ENCODE assay signal across 24 cellular contexts in genomic region chr3:169615833-169616232, GRCh38. TPM values are rescaled to one million over a fixed set of nuclear protein-coding genes. Genes with fewer than 3 reads are reported as not detected.
"Had no signal": no experiment of that assay in that cellular context is flagged by ENCODE, and none has a peak within 500 bp of the region (broad histone marks: within the 10 kb centered on the region; RNA-seq: fewer than 3 reads in every experiment).

No MANE protein-coding gene starts in this region.

- H3K27ac ChIP-seq: brain microvascular endothelial cell, epithelial cell of prostate, left lung, lower lobe of right lung, right atrium auricular region, VCaP had no signal

- H3K4me3 Mint-ChIP-seq: activated naive CD4-positive, alpha-beta T cell treated with anti-CD3 and anti-CD28 coated beads for 36 hours; activated naive CD8-positive, alpha-beta T cell treated with anti-CD3 and anti-CD28 coated beads for 36 hours; activated T-cell treated with anti-CD3 and anti-CD28 coated beads, Interleukin-2, amount 50 U/mL, for 72 hours; natural killer cell; stimulated activated memory B cell treated with anti-CD40 and anti-IgM and Interleukin-4, amounts not matched to agents 10 μg/mL and 1 μg/mL and 100 μg/mL, for 72 hours; stimulated activated naive CD8-positive, alpha-beta T cell treated with anti-CD3 and anti-CD28 coated beads, Interleukin-15, amount 100 ng/mL, for 72 hours had no signal

- H3K9me3 ChIP-seq: left lung, lower lobe of right lung, right atrium auricular region had no signal

- H3K4me1 Mint-ChIP-seq: activated naive CD8-positive, alpha-beta T cell treated with anti-CD3 and anti-CD28 coated beads for 36 hours; natural killer cell; stimulated activated memory B cell treated with anti-CD40 and anti-IgM and Interleukin-4, amounts not matched to agents 10 μg/mL and 1 μg/mL and 100 μg/mL, for 72 hours; stimulated activated naive CD8-positive, alpha-beta T cell treated with anti-CD3 and anti-CD28 coated beads, Interleukin-15, amount 100 ng/mL, for 72 hours had no signal

- H3K27me3 ChIP-seq: brain microvascular endothelial cell, left lung, right atrium auricular region had no signal

- H3K36me3 Mint-ChIP-seq: activated naive CD8-positive, alpha-beta T cell treated with anti-CD3 and anti-CD28 coated beads for 36 hours; natural killer cell; stimulated activated memory B cell treated with anti-CD40 and anti-IgM and Interleukin-4, amounts not matched to agents 10 μg/mL and 1 μg/mL and 100 μg/mL, for 72 hours had no signal

- ATAC-seq: activated T-cell treated with anti-CD3 and anti-CD28 coated beads, Interleukin-2, amount 50 U/mL, for 72 hours; left lung; lower lobe of right lung; natural killer cell; stimulated activated memory B cell treated with anti-CD40 and anti-IgM and Interleukin-4, amounts not matched to agents 10 μg/mL and 1 μg/mL and 100 μg/mL, for 72 hours; stimulated activated naive CD8-positive, alpha-beta T cell treated with anti-CD3 and anti-CD28 coated beads, Interleukin-15, amount 100 ng/mL, for 72 hours had no signal

- H3K36me3 ChIP-seq: brain microvascular endothelial cell, left lung, lower lobe of right lung, right atrium auricular region had no signal

- DNase-seq: activated CD4-positive, alpha-beta T cell treated with anti-CD3 and anti-CD28 coated beads for 4 hours; activated CD4-positive, alpha-beta T cell treated with anti-CD3 and anti-CD28 coated beads, Interleukin-2, amount 50 U/mL, for 4 hours; activated effector memory CD4-positive, alpha-beta T cell treated with Interleukin-2 at 50 U/mL for 16 hours; activated naive CD4-positive, alpha-beta T cell treated with anti-CD3 and anti-CD28 coated beads for 36 hours; activated naive CD8-positive, alpha-beta T cell treated with anti-CD3 and anti-CD28 coated beads for 36 hours; activated T-cell treated with anti-CD3 and anti-CD28 coated beads for 4 hours; activated T-cell treated with anti-CD3 and anti-CD28 coated beads, Interleukin-2, amount 50 U/mL, for 72 hours; brain microvascular endothelial cell; caudate nucleus; kidney glomerular epithelial cell; left lung; lower lobe of right lung; mesenchymal stem cell; natural killer cell; stimulated activated CD4-positive, alpha-beta T cell treated with anti-CD3 and anti-CD28 coated beads, Interleukin-1b, Interleukin-23, amount 100 ng/mL, for 48 hours; stimulated activated CD4-positive, alpha-beta T cell treated with anti-CD3 and anti-CD28 coated beads, Interleukin-4, amount 100 ng/mL, for 4 hours; stimulated activated CD8-positive, alpha-beta memory T cell treated with anti-CD3 and anti-CD28 coated beads, Interleukin-4, amount 100 ng/mL, for 48 hours; stimulated activated naive CD8-positive, alpha-beta T cell treated with anti-CD3 and anti-CD28 coated beads, Interleukin-15, amount 100 ng/mL, for 72 hours; substantia nigra had no signal

- H3K4me1 ChIP-seq: left lung, lower lobe of right lung had no signal

- H3K27ac Mint-ChIP-seq: activated naive CD4-positive, alpha-beta T cell treated with anti-CD3 and anti-CD28 coated beads for 36 hours; activated naive CD8-positive, alpha-beta T cell treated with anti-CD3 and anti-CD28 coated beads for 36 hours; activated T-cell treated with anti-CD3 and anti-CD28 coated beads, Interleukin-2, amount 50 U/mL, for 72 hours; natural killer cell; stimulated activated memory B cell treated with anti-CD40 and anti-IgM and Interleukin-4, amounts not matched to agents 10 μg/mL and 1 μg/mL and 100 μg/mL, for 72 hours; stimulated activated naive CD8-positive, alpha-beta T cell treated with anti-CD3 and anti-CD28 coated beads, Interleukin-15, amount 100 ng/mL, for 72 hours had no signal

- H3K9me3 Mint-ChIP-seq: activated naive CD4-positive, alpha-beta T cell treated with anti-CD3 and anti-CD28 coated beads for 36 hours; activated naive CD8-positive, alpha-beta T cell treated with anti-CD3 and anti-CD28 coated beads for 36 hours; activated T-cell treated with anti-CD3 and anti-CD28 coated beads, Interleukin-2, amount 50 U/mL, for 72 hours; natural killer cell; stimulated activated memory B cell treated with anti-CD40 and anti-IgM and Interleukin-4, amounts not matched to agents 10 μg/mL and 1 μg/mL and 100 μg/mL, for 72 hours; stimulated activated naive CD8-positive, alpha-beta T cell treated with anti-CD3 and anti-CD28 coated beads, Interleukin-15, amount 100 ng/mL, for 72 hours had no signal

- H3K4me2 ChIP-seq: smooth muscle cell had no signal

- H3K4me3 ChIP-seq: left lung, lower lobe of right lung, right atrium auricular region, smooth muscle cell had no signal

RNA-seq across cellular contexts. Expression of gene MECOM, which starts 47.7 kb away (rescaled TPM):
- total RNA-seq: activated naive CD4-positive, alpha-beta T cell treated with anti-CD3 and anti-CD28 coated beads for 36 hours; activated naive CD8-positive, alpha-beta T cell treated with anti-CD3 and anti-CD28 coated beads for 36 hours; activated T-cell treated with anti-CD3 and anti-CD28 coated beads, Interleukin-2, amount 50 U/mL, for 72 hours had no signal
- polyA plus RNA-seq: smooth muscle cell had no signal
